In the genomic region with DNA sequence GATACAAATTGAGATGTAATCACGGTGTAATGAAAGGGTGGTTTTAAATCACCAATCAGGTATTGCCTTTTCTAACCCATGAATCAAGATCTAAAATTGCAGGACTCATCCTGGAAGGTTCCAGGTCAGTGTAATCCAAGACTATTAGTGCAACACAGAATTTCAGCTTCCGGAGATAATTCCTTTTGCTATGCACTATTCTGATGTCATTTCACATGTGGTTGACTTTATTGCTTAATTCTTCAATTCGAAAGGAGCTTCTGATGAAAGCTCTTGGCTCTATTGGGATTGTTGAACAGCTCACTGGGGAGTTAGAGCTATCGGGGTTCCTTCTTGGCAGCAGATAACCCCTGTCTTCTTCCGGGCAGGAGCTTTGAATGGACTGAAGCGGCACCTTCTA, we compare ENCODE assay signal across 24 cellular contexts.
DNase-seq lines count a peak whose midpoint lies in the region; ATAC-seq and TF ChIP-seq lines count a peak whose summit lies in the region.
"Had no signal": no experiment of that assay in that cellular context is flagged by ENCODE, and none has a peak within 500 bp of the region (broad histone marks: within the 10 kb centered on the region; RNA-seq: fewer than 3 reads in every experiment).

No MANE protein-coding gene starts in this region.

- H3K27me3 ChIP-seq in neutrophil, result no peaks in the 10 kb centered on the region
- H3K27me3 ChIP-seq: BLaER1, SJCRH30 had no signal

- no peaks in the 10 kb centered on the region for H3K9me3 ChIP-seq in neutrophil
- H3K9me3 ChIP-seq: A549, BLaER1, HAP-1, SJCRH30 had no signal

- TF ChIP-seq CTCF in neutrophil (IDR thresholded peaks at IDR 0.05), result no peak

- DNase-seq in AG20443 (ENCODE audit: low spot score) (peak; percentile 35), amniotic epithelial cell (ENCODE audit: low read depth) (peak; percentile 22), fibroblast of peridontal ligament (ENCODE audit: extremely low read depth) (peak; percentile 40), NCI-H1436 (lab: John Stamatoyannopoulos, UW) (no peak), NCI-H2029 (lab: John Stamatoyannopoulos, UW) (no peak), EL (no peak)
- DNase-seq: CD4-positive, CD25-positive, alpha-beta regulatory T cell; DMS53; GOT3; HFFc6; Kasumi-1; NCI-H1092 treated with DMSO at 0.1 percent for 48 hours; NCI-H2029 treated with DMSO at 0.1 percent for 48 hours; NCI-H2227 treated with DMSO at 0.1 percent for 48 hours; NCI-H69; SJCRH30 had no signal

- peaks cover 18 to 20% of the 10 kb centered on the region in 2 experiments for H3K4me1 ChIP-seq in neutrophil (ENCODE audit: control insufficient read depth in 1 of 2, insufficient read depth in 1 of 2, low read depth in 1 of 2, low read length in 1 of 2)
- H3K4me1 ChIP-seq: A549, HAP-1, SJCRH30 had no signal

- peak overlapping the region; percentile 11 for H3K27ac ChIP-seq in neutrophil
- H3K27ac ChIP-seq: A549, BLaER1, SJCRH30 had no signal

- no peaks in the 10 kb centered on the region for H3K36me3 ChIP-seq in neutrophil
- H3K36me3 ChIP-seq: BLaER1, HAP-1 had no signal

- H3K4me3 ChIP-seq in neutrophil (ENCODE audit: low read depth in 1 of 2, low read length in 1 of 2), result no peak overlapping the region
- H3K4me3 ChIP-seq: A549, BLaER1, GM12878, HAP-1, K562, SJCRH30 had no signal

- ATAC-seq in GM19452 (IDR thresholded peaks at IDR 0.05; ENCODE audit: unreplicated experiment), result no peak
- ATAC-seq: A549, GM12878, K562, SK-N-SH treated with all-trans-retinoic acid at 6 μM for 48 hours had no signal

Comparison
In these comparisons a context has a peak if more than half of its experiments do, and no peak if none do; other contexts are left out.
1. DNase-seq: peak in AG20443 (single experiment), amniotic epithelial cell (single experiment) and fibroblast of peridontal ligament (single experiment); none in NCI-H1436 (single experiment), NCI-H2029 (single experiment) and EL (single experiment).